In the genomic region with DNA sequence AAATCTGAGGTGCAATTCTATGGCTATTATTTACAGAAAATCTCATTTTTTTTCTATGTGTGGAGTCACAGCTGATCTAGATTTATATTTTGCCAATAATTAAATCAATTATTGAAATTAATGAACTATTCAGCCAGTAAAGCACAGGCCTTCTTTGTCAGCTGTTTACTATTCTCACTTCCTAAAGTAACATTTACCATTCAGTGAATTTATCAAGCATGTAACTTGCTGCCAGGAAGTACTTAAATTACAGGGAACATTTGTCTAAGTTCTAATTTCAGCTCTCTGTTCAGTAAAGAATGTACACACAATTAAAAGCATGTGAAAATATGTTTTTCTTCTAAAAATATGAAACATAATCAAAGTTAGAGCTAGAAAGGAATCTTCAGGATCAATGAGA, we compare ENCODE assay signal across 30 cellular contexts.
"Had no signal": no experiment of that assay in that cellular context is flagged by ENCODE, and none has a peak within 500 bp of the region (broad histone marks: within the 10 kb centered on the region; RNA-seq: fewer than 3 reads in every experiment).

No MANE protein-coding gene starts in this region.

- DNase-seq: MM.1S, MV-4-11, NCI-H1092, NCI-H1105, NCI-H1417 treated with DMSO at 0.1 percent for 48 hours, NCI-H146, NCI-H1694, NCI-H187, NCI-H1930, NCI-H2029 treated with DMSO at 0.1 percent for 48 hours, NCI-H2081 treated with DMSO at 0.1 percent for 48 hours, NCI-H2107, NCI-H2171, NCI-H226, NCI-H446 treated with DMSO at 0.1 percent for 48 hours, NCI-H510A, NCI-H524, NCI-H526, NCI-H69, NCI-H748 treated with DMSO at 0.1 percent for 48 hours, NCI-H82, OCI-M1, PC-3, Peyer's patch, Right ventricle myocardium superior, RPMI8226, SHP77 treated with DMSO at 0.1 percent for 48 hours, SK-N-SH, SW 1271, T-helper 1 cell had no signal

- ATAC-seq: PC-3 had no signal
